ENCODE assay signal across 15 cellular contexts in genomic region chr19:7633619-7634018, GRCh38.
"Had no signal": no experiment of that assay in that cellular context is flagged by ENCODE, and none has a peak within 500 bp of the region (broad histone marks: within the 10 kb centered on the region; RNA-seq: fewer than 3 reads in every experiment).

Gene PCP2 (minus strand): TSS chr19:7633719. CDS start chr19:7633457, 262 bp downstream.

- DNase-seq: activated CD4-positive, alpha-beta T cell treated with anti-CD3 and anti-CD28 coated beads, Interleukin-2, amount 50 U/mL, for 1 hour; activated CD4-positive, CD25-positive, alpha-beta regulatory T cell; activated CD8-positive, alpha-beta memory T cell treated with anti-CD3 and anti-CD28 coated beads, Interleukin-2, amount 10 ng/mL, durations not matched to agents 7 days and 5 days; activated naive CD4-positive, alpha-beta T cell; glutamatergic neuron; lower lobe of right lung; midbrain; psoas muscle; sigmoid colon; stimulated activated CD4-positive, alpha-beta T cell treated with anti-CD3 and anti-CD28 coated beads, Interleukin-4, amount 100 ng/mL, for 1 hour; stomach; T-helper 1 cell; uterus had no signal

- H3K9me3 ChIP-seq: ascending aorta, esophagus muscularis mucosa, lower lobe of right lung, psoas muscle, sigmoid colon, stomach, uterus had no signal

- H3K36me3 ChIP-seq: uterus had no signal

- H3K27ac ChIP-seq: ascending aorta, esophagus muscularis mucosa, lower lobe of right lung, psoas muscle, sigmoid colon, stomach, uterus had no signal

- ATAC-seq: activated CD8-positive, alpha-beta memory T cell treated with anti-CD3 and anti-CD28 coated beads, Interleukin-2, amount 10 ng/mL, durations not matched to agents 7 days and 5 days; lower lobe of right lung; psoas muscle had no signal

- H3K27me3 ChIP-seq: ascending aorta had no signal

- H3K4me3 ChIP-seq: ascending aorta, esophagus muscularis mucosa, lower lobe of right lung, psoas muscle, sigmoid colon, stomach, uterus had no signal
